15 cellular contexts compared by ENCODE assay signal in genomic region chr7:51607447-51607846, GRCh38.
DNase-seq lines count a peak whose midpoint lies in the region; ATAC-seq and TF ChIP-seq lines count a peak whose summit lies in the region.
"Had no signal": no experiment of that assay in that cellular context is flagged by ENCODE, and none has a peak within 500 bp of the region (broad histone marks: within the 10 kb centered on the region; RNA-seq: fewer than 3 reads in every experiment).

No MANE protein-coding gene starts in this region.

- in situ Hi-C loops in HAP-1 (cut with MboI; ENCODE audit: low sequenced_read_pairs) = no loop called here

- H3K36me3 ChIP-seq in Caco-2 (ENCODE audit: control insufficient read depth, insufficient read depth, low read length) (no peaks in the 10 kb centered on the region), RWPE2 (ENCODE audit: low read depth) (no peaks in the 10 kb centered on the region), hepatocyte (replicated peaks; ENCODE audit: insufficient read depth, low read depth) (no peaks in the 10 kb centered on the region), HAP-1 (replicated peaks) (no peaks in the 10 kb centered on the region)
- H3K36me3 ChIP-seq: BE2C had no signal

- H3K79me2 ChIP-seq in hepatocyte = no peaks in the 10 kb centered on the region

- peaks cover 7% of the 10 kb centered on the region; the same call in 1 of the 2 replicates for H3K9me3 ChIP-seq in Caco-2
- H3K9me3 ChIP-seq in RWPE2 (ENCODE audit: severe bottlenecking) = no peaks in the 10 kb centered on the region
- H3K9me3 ChIP-seq in hepatocyte (ENCODE audit: low read depth) = no peaks in the 10 kb centered on the region
- H3K9me3 ChIP-seq in HAP-1 = no peaks in the 10 kb centered on the region
- H3K9me3 ChIP-seq: A549, BE2C had no signal

- H4K20me1 ChIP-seq in hepatocyte (ENCODE audit: insufficient read depth, poor library complexity, severe bottlenecking) = no peaks in the 10 kb centered on the region

- POLR2A ChIA-PET in Caco-2 (lab: Charles Lee) = no interaction called here

- peak overlapping the region; percentile 59 for H3K4me3 Mint-ChIP-seq in Caco-2 (ENCODE audit: unreplicated experiment)
- no peak overlapping the region for H3K4me3 Mint-ChIP-seq in natural killer cell treated with Interleukin-12 subunit alpha and Interleukin-12 subunit beta and Interleukin-15 and Interleukin-18, amount 100 ng/mL, for 72 hours
- H3K4me3 Mint-ChIP-seq: CD14-positive monocyte; CD8-positive, alpha-beta T cell had no signal

- CTCF ChIA-PET in Caco-2 (lab: Charles Lee) = no interaction called here

- no TSS peak for BruUV-seq in Caco-2 (replicated peaks; lab: Mats Ljungman, UMichigan)

- H3K9me3 Mint-ChIP-seq in Caco-2 (ENCODE audit: unreplicated experiment) = peaks cover 5% of the 10 kb centered on the region
- peaks cover 4% of the 10 kb centered on the region for H3K9me3 Mint-ChIP-seq in natural killer cell treated with Interleukin-12 subunit alpha and Interleukin-12 subunit beta and Interleukin-15 and Interleukin-18, amount 100 ng/mL, for 72 hours
- H3K9me3 Mint-ChIP-seq: CD8-positive, alpha-beta T cell had no signal

- ATAC-seq in RWPE2 (ENCODE audit: low read depth) (no peak), GM21529 (IDR thresholded peaks at IDR 0.05; ENCODE audit: unreplicated experiment) (no peak)
- ATAC-seq in natural killer cell treated with Interleukin-12 subunit alpha and Interleukin-12 subunit beta and Interleukin-15 and Interleukin-18, amount 100 ng/mL, for 72 hours = no peak
- ATAC-seq: CD8-positive, alpha-beta T cell had no signal

- H3K4me3 ChIP-seq in Caco-2 (ENCODE audit: low read depth, low read length) = no peak overlapping the region
- no peak overlapping the region for H3K4me3 ChIP-seq in RWPE2 (ENCODE audit: severe bottlenecking)
- H3K4me3 ChIP-seq in hepatocyte = no peak overlapping the region
- no peak overlapping the region for H3K4me3 ChIP-seq in HAP-1
- H3K4me3 ChIP-seq: A549 had no signal

- H3K27me3 ChIP-seq in Caco-2 (replicated peaks; ENCODE audit: control insufficient read depth, insufficient read depth, low read length) (no peaks in the 10 kb centered on the region), RWPE2 (ENCODE audit: insufficient read depth, poor library complexity, severe bottlenecking) (no peaks in the 10 kb centered on the region), hepatocyte (no peaks in the 10 kb centered on the region), HAP-1 (ENCODE audit: low read depth) (no peaks in the 10 kb centered on the region)
- H3K27me3 ChIP-seq: BE2C had no signal

- H3K27ac ChIP-seq in RWPE2 (ENCODE audit: poor library complexity, severe bottlenecking) = peak overlapping the region; percentile 53
- H3K27ac ChIP-seq in hepatocyte = peak overlapping the region; percentile 82
- H3K27ac ChIP-seq: A549 had no signal

- TF ChIP-seq CTCF in Caco-2 (IDR thresholded peaks at IDR 0.05; ENCODE audit: insufficient read depth in 1 of 2, low read depth in 1 of 2, low read length in 1 of 2, severe bottlenecking in 1 of 2, unreplicated experiment in 1 of 2) = no peak
- no peak for TF ChIP-seq CTCF in RWPE2 (IDR thresholded peaks at IDR 0.05; ENCODE audit: poor library complexity, severe bottlenecking)
- TF ChIP-seq CTCF in hepatocyte (IDR thresholded peaks at IDR 0.05; ENCODE audit: poor library complexity) = no peak

- H3K9me2 ChIP-seq in hepatocyte (replicated peaks; ENCODE audit: insufficient read depth) = no peaks in the 10 kb centered on the region

- intact Hi-C loops in Caco-2 (cut with micrococcal nuclease; ENCODE audit: unreplicated experiment) = loop anchor here (1.0 to 10.0 kb wide), 9 partner anchors 15 to 1043 kb away; partner anchors contain the start of gene DDC

- peak overlapping the region; percentile 88 for H3K27ac Mint-ChIP-seq in Caco-2 (ENCODE audit: unreplicated experiment)
- H3K27ac Mint-ChIP-seq in natural killer cell treated with Interleukin-12 subunit alpha and Interleukin-12 subunit beta and Interleukin-15 and Interleukin-18, amount 100 ng/mL, for 72 hours = no peak overlapping the region
- H3K27ac Mint-ChIP-seq: CD14-positive monocyte; CD8-positive, alpha-beta T cell had no signal

- peaks cover 8% of the 10 kb centered on the region for H3K36me3 Mint-ChIP-seq in Caco-2 (ENCODE audit: insufficient read depth, unreplicated experiment)
- peaks cover 6% of the 10 kb centered on the region for H3K36me3 Mint-ChIP-seq in natural killer cell treated with Interleukin-12 subunit alpha and Interleukin-12 subunit beta and Interleukin-15 and Interleukin-18, amount 100 ng/mL, for 72 hours
- H3K36me3 Mint-ChIP-seq: CD14-positive monocyte; CD8-positive, alpha-beta T cell had no signal

- DNase-seq in Caco-2 (no peak), RWPE2 (ENCODE audit: low spot score) (no peak), hepatocyte (ENCODE audit: low spot score) (no peak), HAP-1 (ENCODE audit: low spot score in 2 of 2) (no peak)
- no peak for DNase-seq in activated T-cell treated with anti-CD3 and anti-CD28 coated beads, Interleukin-2, amount 50 U/mL, for 1 hour
- no peak for DNase-seq in natural killer cell treated with Interleukin-12 subunit alpha and Interleukin-12 subunit beta and Interleukin-15 and Interleukin-18, amount 100 ng/mL, for 72 hours (ENCODE audit: low spot score)
- DNase-seq: BE2C; CD8-positive, alpha-beta T cell; COR-L47; DND-41; GDM1; IMR-90 had no signal

- H2AFZ ChIP-seq in hepatocyte = no peak overlapping the region

- no peak overlapping the region for H3K4me2 ChIP-seq in hepatocyte
- H3K4me2 ChIP-seq: A549 had no signal

- H3K4me1 Mint-ChIP-seq in Caco-2 (ENCODE audit: low read depth, unreplicated experiment) = peaks cover 9% of the 10 kb centered on the region
- H3K4me1 Mint-ChIP-seq in natural killer cell treated with Interleukin-12 subunit alpha and Interleukin-12 subunit beta and Interleukin-15 and Interleukin-18, amount 100 ng/mL, for 72 hours (ENCODE audit: low read depth in 2 of 2) = no peaks in the 10 kb centered on the region
- H3K4me1 Mint-ChIP-seq: CD14-positive monocyte had no signal

- H3K4me1 ChIP-seq in Caco-2 (peaks cover 28% of the 10 kb centered on the region), RWPE2 (ENCODE audit: insufficient read depth, poor library complexity, severe bottlenecking) (peaks cover 4% of the 10 kb centered on the region), hepatocyte (ENCODE audit: insufficient read depth) (peaks cover 14% of the 10 kb centered on the region), HAP-1 (peaks cover 14% of the 10 kb centered on the region)
- H3K4me1 ChIP-seq: A549, BE2C had no signal

- no peaks in the 10 kb centered on the region for H3K27me3 Mint-ChIP-seq in Caco-2 (ENCODE audit: insufficient read depth, unreplicated experiment)
- H3K27me3 Mint-ChIP-seq in natural killer cell treated with Interleukin-12 subunit alpha and Interleukin-12 subunit beta and Interleukin-15 and Interleukin-18, amount 100 ng/mL, for 72 hours = no peaks in the 10 kb centered on the region

- WGBS in hepatocyte (ENCODE audit: low lambda C conversion rate, missing lambda C conversion rate) = 77% methylated on average over 11 of the region's 11 CpGs
